8 cellular contexts compared by ENCODE assay signal in genomic region chr2:69830045-69830905, GRCh38. TPM values are rescaled to one million over a fixed set of nuclear protein-coding genes. Genes with fewer than 3 reads are reported as not detected.
DNase-seq lines count a peak whose midpoint lies in the region; ATAC-seq, FAIRE-seq and TF ChIP-seq lines count a peak whose summit lies in the region.

No MANE protein-coding gene starts in this region.

- ATAC-seq in GM19023 (IDR thresholded peaks at IDR 0.05; ENCODE audit: unreplicated experiment) = peak; percentile 29
- peak; percentile 23 for ATAC-seq in HG03175 (IDR thresholded peaks at IDR 0.05; ENCODE audit: unreplicated experiment)

- intact Hi-C loops in activated naive CD4-positive, alpha-beta T cell treated with anti-CD3 and anti-CD28 coated beads for 36 hours (cut with micrococcal nuclease) = no loop called here
- intact Hi-C loops in posterior vena cava (cut with DNase I) = no loop called here

- CTCF ChIA-PET in activated naive CD4-positive, alpha-beta T cell treated with anti-CD3 and anti-CD28 coated beads for 36 hours (lab: Charles Lee) = no interaction called here

- H3K4me1 ChIP-seq in cardiac muscle cell (ENCODE audit: low read depth) = peaks cover 15% of the 10 kb centered on the region

- no peak for FAIRE-seq in RCC 7860 (lab: Jason Lieb, UNC)

- DNase-seq in AG08395 (ENCODE audit: low spot score) (peak; percentile 20), RCC 7860 (ENCODE audit: low spot score) (peak; percentile 29), cardiac muscle cell (ENCODE audit: low read depth in 1 of 2, low spot score in 1 of 2) (peak; percentile 38 to 85), posterior vena cava (ENCODE audit: low spot score) (peak; percentile 87), GDM1 (lab: John Stamatoyannopoulos, UW) (no peak)
- DNase-seq in activated naive CD4-positive, alpha-beta T cell treated with anti-CD3 and anti-CD28 coated beads for 36 hours = peak; percentile 58

- TF ChIP-seq CTCF in cardiac muscle cell (IDR thresholded peaks at IDR 0.05; ENCODE audit: low read depth, low read length) = no peak

- H3K27me3 Mint-ChIP-seq in activated naive CD4-positive, alpha-beta T cell treated with anti-CD3 and anti-CD28 coated beads for 36 hours (ENCODE audit: low read depth) = no peaks in the 10 kb centered on the region

- H3K36me3 ChIP-seq in cardiac muscle cell = no peaks in the 10 kb centered on the region

- H3K9me3 Mint-ChIP-seq in activated naive CD4-positive, alpha-beta T cell treated with anti-CD3 and anti-CD28 coated beads for 36 hours = no peaks in the 10 kb centered on the region

- peak overlapping the region; percentile 2 for H3K27ac Mint-ChIP-seq in activated naive CD4-positive, alpha-beta T cell treated with anti-CD3 and anti-CD28 coated beads for 36 hours

- H3K4me3 ChIP-seq in cardiac muscle cell = peak overlapping the region; percentile 92

- H3K9me3 ChIP-seq in cardiac muscle cell (ENCODE audit: low read depth) = no peaks in the 10 kb centered on the region

- peaks cover 14% of the 10 kb centered on the region for H3K36me3 Mint-ChIP-seq in activated naive CD4-positive, alpha-beta T cell treated with anti-CD3 and anti-CD28 coated beads for 36 hours (ENCODE audit: low read depth)

- peak overlapping the region; percentile 98 for H3K27ac ChIP-seq in cardiac muscle cell

- H3K4me3 Mint-ChIP-seq in activated naive CD4-positive, alpha-beta T cell treated with anti-CD3 and anti-CD28 coated beads for 36 hours = peak overlapping the region; percentile 94

- H3K27me3 ChIP-seq in cardiac muscle cell = no peaks in the 10 kb centered on the region

- H3K4me1 Mint-ChIP-seq in activated naive CD4-positive, alpha-beta T cell treated with anti-CD3 and anti-CD28 coated beads for 36 hours (ENCODE audit: low read depth) = peaks cover 57% of the 10 kb centered on the region

RNA-seq across cellular contexts. Expression of gene GMCL1, which starts 0.8 kb away (rescaled TPM):
- total RNA-seq in activated naive CD4-positive, alpha-beta T cell treated with anti-CD3 and anti-CD28 coated beads for 36 hours = 10 to 100 TPM; 15.9 to 19.4 TPM
- total RNA-seq in cardiac muscle cell (20.6 and 46.5 TPM in 2 replicates), posterior vena cava (10 to 100 TPM; 10.4 to 11.5 TPM)
- polyA plus RNA-seq in cardiac muscle cell = 13.2 and 22.8 TPM in 2 replicates
